In genomic region chr14:75445958-75446357, GRCh38 we compare ENCODE assay signal across 21 cellular contexts.
"Had no signal": no experiment of that assay in that cellular context is flagged by ENCODE, and none has a peak within 500 bp of the region (broad histone marks: within the 10 kb centered on the region; RNA-seq: fewer than 3 reads in every experiment).

No MANE protein-coding gene starts in this region.

- H3K4me1 Mint-ChIP-seq: activated naive CD8-positive, alpha-beta T cell treated with anti-CD3 and anti-CD28 coated beads for 36 hours; activated T-helper 17 cell treated with anti-CD3 and anti-CD28 coated beads, Interleukin-2, amount 50 U/mL, for 72 hours had no signal

- H3K27ac ChIP-seq: brain microvascular endothelial cell, cardiac muscle cell, PC-9, VCaP had no signal

- H3K9me3 ChIP-seq: MG63 had no signal

- H3K4me2 ChIP-seq: PC-9 had no signal

- DNase-seq: activated CD4-positive, alpha-beta memory T cell treated with anti-CD3 and anti-CD28 coated beads, Interleukin-2, amount 10 ng/mL, durations not matched to agents 7 days and 5 days; activated CD4-positive, alpha-beta T cell treated with anti-CD3 and anti-CD28 coated beads, Interleukin-2, amount 50 U/mL, for 1 hour; activated CD4-positive, CD25-positive, alpha-beta regulatory T cell; activated gamma-delta T cell; activated naive CD4-positive, alpha-beta T cell treated with anti-CD3 and anti-CD28 coated beads, Interleukin-2, amount 10 ng/mL, durations not matched to agents 7 days and 5 days; activated naive CD8-positive, alpha-beta T cell treated with anti-CD3 and anti-CD28 coated beads for 36 hours; activated T-cell treated with anti-CD3 and anti-CD28 coated beads for 4 hours; activated T-cell treated with anti-CD3 and anti-CD28 coated beads, Interleukin-2, amount 50 U/mL, for 48 hours; brain microvascular endothelial cell; MG63; NCI-H1105 treated with DMSO at 0.1 percent for 48 hours; NCI-H1436 treated with DMSO at 0.1 percent for 48 hours; NCI-H187; NCI-H2081; NCI-H524; PC-9; SIG-M5; T-helper 2 cell had no signal

- ATAC-seq: activated T-helper 17 cell treated with anti-CD3 and anti-CD28 coated beads, Interleukin-2, amount 50 U/mL, for 72 hours had no signal

- H3K36me3 Mint-ChIP-seq: activated naive CD4-positive, alpha-beta T cell treated with anti-CD3 and anti-CD28 coated beads, Interleukin-2, amount 10 ng/mL, durations not matched to agents 7 days and 5 days; activated naive CD8-positive, alpha-beta T cell treated with anti-CD3 and anti-CD28 coated beads for 36 hours had no signal

- H3K9me3 Mint-ChIP-seq: activated CD4-positive, alpha-beta memory T cell treated with anti-CD3 and anti-CD28 coated beads, Interleukin-2, amount 10 ng/mL, durations not matched to agents 7 days and 5 days; activated naive CD4-positive, alpha-beta T cell treated with anti-CD3 and anti-CD28 coated beads, Interleukin-2, amount 10 ng/mL, durations not matched to agents 7 days and 5 days; activated naive CD8-positive, alpha-beta T cell treated with anti-CD3 and anti-CD28 coated beads for 36 hours; activated T-helper 17 cell treated with anti-CD3 and anti-CD28 coated beads, Interleukin-2, amount 50 U/mL, for 72 hours had no signal

- H3K27ac Mint-ChIP-seq: activated CD4-positive, alpha-beta memory T cell treated with anti-CD3 and anti-CD28 coated beads, Interleukin-2, amount 10 ng/mL, durations not matched to agents 7 days and 5 days; activated naive CD4-positive, alpha-beta T cell treated with anti-CD3 and anti-CD28 coated beads, Interleukin-2, amount 10 ng/mL, durations not matched to agents 7 days and 5 days; activated naive CD8-positive, alpha-beta T cell treated with anti-CD3 and anti-CD28 coated beads for 36 hours; activated T-helper 17 cell treated with anti-CD3 and anti-CD28 coated beads, Interleukin-2, amount 50 U/mL, for 72 hours had no signal

- H2AFZ ChIP-seq: PC-9 had no signal

- H3K36me3 ChIP-seq: brain microvascular endothelial cell, cardiac muscle cell had no signal

- H3K4me3 Mint-ChIP-seq: activated CD4-positive, alpha-beta memory T cell treated with anti-CD3 and anti-CD28 coated beads, Interleukin-2, amount 10 ng/mL, durations not matched to agents 7 days and 5 days; activated naive CD4-positive, alpha-beta T cell treated with anti-CD3 and anti-CD28 coated beads, Interleukin-2, amount 10 ng/mL, durations not matched to agents 7 days and 5 days; activated naive CD8-positive, alpha-beta T cell treated with anti-CD3 and anti-CD28 coated beads for 36 hours; activated T-helper 17 cell treated with anti-CD3 and anti-CD28 coated beads, Interleukin-2, amount 50 U/mL, for 72 hours had no signal

- H3K27me3 Mint-ChIP-seq: activated naive CD4-positive, alpha-beta T cell treated with anti-CD3 and anti-CD28 coated beads, Interleukin-2, amount 10 ng/mL, durations not matched to agents 7 days and 5 days; activated naive CD8-positive, alpha-beta T cell treated with anti-CD3 and anti-CD28 coated beads for 36 hours had no signal

- H3K4me3 ChIP-seq: cardiac muscle cell, MG63, PC-9 had no signal

- H3K27me3 ChIP-seq: brain microvascular endothelial cell, cardiac muscle cell, MG63 had no signal
